2 cellular contexts compared by ENCODE assay signal in genomic region chr17:50344712-50345380, GRCh38.
TF ChIP-seq lines count a peak whose summit lies in the region.

No MANE protein-coding gene starts in this region.

TF ChIP-seq in GM12891, 5 proteins besides CTCF, POLR2A, EP300 and RAD21:
- TF ChIP-seq POU2F2 (IDR thresholded peaks at IDR 0.05; ENCODE audit: low read depth, low read length) (no peak), POLR2AphosphoS5 (IDR thresholded peaks at IDR 0.05; ENCODE audit: low read depth, low read length) (no peak), SPI1 (IDR thresholded peaks at IDR 0.05; ENCODE audit: low read depth, low read length) (no peak), TAF1 (IDR thresholded peaks at IDR 0.05; ENCODE audit: low read depth, low read length) (no peak), PAX5 (IDR thresholded peaks at IDR 0.05; ENCODE audit: insufficient read depth, low read length, severe bottlenecking) (no peak)

TF ChIP-seq in K562, 482 proteins besides CTCF, POLR2A, EP300 and RAD21:
- TF ChIP-seq MXI1 (IDR thresholded peaks at IDR 0.05; ENCODE audit: low read depth, low read length): no peak
- TF ChIP-seq SAP30 (IDR thresholded peaks at IDR 0.05; ENCODE audit: borderline replicate concordance, insufficient read depth, low read depth, low read length, poor library complexity, severe bottlenecking): no peak
- TF ChIP-seq, protein P1, sequence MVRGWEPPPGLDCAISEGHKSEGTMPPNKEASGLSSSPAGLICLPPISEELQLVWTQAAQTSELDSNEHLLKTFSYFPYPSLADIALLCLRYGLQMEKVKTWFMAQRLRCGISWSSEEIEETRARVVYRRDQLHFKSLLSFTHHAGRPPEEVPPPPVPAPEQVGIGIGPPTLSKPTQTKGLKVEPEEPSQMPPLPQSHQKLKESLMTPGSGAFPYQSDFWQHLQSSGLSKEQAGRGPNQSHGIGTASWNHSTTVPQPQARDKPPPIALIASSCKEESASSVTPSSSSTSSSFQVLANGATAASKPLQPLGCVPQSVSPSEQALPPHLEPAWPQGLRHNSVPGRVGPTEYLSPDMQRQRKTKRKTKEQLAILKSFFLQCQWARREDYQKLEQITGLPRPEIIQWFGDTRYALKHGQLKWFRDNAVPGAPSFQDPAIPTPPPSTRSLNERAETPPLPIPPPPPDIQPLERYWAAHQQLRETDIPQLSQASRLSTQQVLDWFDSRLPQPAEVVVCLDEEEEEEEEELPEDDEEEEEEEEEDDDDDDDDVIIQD (CRISPR knock-in tag; IDR thresholded peaks at IDR 0.05): no peak
- TF ChIP-seq KDM4B (IDR thresholded peaks at IDR 0.05; ENCODE audit: borderline replicate concordance in 2 of 2, low read depth in 1 of 2): no peak
- TF ChIP-seq CBFA2T2 (conservative IDR thresholded peaks at IDR 0.05): no peak
- TF ChIP-seq ZBTB1 (CRISPR knock-in tag; IDR thresholded peaks at IDR 0.05; ENCODE audit: borderline replicate concordance, low read depth): no peak
- TF ChIP-seq, protein P2, sequence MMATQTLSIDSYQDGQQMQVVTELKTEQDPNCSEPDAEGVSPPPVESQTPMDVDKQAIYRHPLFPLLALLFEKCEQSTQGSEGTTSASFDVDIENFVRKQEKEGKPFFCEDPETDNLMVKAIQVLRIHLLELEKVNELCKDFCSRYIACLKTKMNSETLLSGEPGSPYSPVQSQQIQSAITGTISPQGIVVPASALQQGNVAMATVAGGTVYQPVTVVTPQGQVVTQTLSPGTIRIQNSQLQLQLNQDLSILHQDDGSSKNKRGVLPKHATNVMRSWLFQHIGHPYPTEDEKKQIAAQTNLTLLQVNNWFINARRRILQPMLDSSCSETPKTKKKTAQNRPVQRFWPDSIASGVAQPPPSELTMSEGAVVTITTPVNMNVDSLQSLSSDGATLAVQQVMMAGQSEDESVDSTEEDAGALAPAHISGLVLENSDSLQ (IDR thresholded peaks at IDR 0.05): no peak
- TF ChIP-seq TSC22D4 (tag; IDR thresholded peaks at IDR 0.05): no peak
- TF ChIP-seq ARID2 (IDR thresholded peaks at IDR 0.05): no peak
- TF ChIP-seq, protein P3, sequence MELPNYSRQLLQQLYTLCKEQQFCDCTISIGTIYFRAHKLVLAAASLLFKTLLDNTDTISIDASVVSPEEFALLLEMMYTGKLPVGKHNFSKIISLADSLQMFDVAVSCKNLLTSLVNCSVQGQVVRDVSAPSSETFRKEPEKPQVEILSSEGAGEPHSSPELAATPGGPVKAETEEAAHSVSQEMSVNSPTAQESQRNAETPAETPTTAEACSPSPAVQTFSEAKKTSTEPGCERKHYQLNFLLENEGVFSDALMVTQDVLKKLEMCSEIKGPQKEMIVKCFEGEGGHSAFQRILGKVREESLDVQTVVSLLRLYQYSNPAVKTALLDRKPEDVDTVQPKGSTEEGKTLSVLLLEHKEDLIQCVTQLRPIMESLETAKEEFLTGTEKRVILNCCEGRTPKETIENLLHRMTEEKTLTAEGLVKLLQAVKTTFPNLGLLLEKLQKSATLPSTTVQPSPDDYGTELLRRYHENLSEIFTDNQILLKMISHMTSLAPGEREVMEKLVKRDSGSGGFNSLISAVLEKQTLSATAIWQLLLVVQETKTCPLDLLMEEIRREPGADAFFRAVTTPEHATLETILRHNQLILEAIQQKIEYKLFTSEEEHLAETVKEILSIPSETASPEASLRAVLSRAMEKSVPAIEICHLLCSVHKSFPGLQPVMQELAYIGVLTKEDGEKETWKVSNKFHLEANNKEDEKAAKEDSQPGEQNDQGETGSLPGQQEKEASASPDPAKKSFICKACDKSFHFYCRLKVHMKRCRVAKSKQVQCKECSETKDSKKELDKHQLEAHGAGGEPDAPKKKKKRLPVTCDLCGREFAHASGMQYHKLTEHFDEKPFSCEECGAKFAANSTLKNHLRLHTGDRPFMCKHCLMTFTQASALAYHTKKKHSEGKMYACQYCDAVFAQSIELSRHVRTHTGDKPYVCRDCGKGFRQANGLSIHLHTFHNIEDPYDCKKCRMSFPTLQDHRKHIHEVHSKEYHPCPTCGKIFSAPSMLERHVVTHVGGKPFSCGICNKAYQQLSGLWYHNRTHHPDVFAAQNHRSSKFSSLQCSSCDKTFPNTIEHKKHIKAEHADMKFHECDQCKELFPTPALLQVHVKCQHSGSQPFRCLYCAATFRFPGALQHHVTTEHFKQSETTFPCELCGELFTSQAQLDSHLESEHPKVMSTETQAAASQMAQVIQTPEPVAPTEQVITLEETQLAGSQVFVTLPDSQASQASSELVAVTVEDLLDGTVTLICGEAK (IDR thresholded peaks at IDR 0.05): no peak
- TF ChIP-seq, protein P3 (CRISPR knock-in tag; IDR thresholded peaks at IDR 0.05): no peak
- TF ChIP-seq, protein P4, sequence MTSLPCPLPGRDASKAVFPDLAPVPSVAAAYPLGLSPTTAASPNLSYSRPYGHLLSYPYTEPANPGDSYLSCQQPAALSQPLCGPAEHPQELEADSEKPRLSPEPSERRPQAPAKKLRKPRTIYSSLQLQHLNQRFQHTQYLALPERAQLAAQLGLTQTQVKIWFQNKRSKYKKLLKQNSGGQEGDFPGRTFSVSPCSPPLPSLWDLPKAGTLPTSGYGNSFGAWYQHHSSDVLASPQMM (CRISPR knock-in tag; IDR thresholded peaks at IDR 0.05): no peak
- no peak for TF ChIP-seq KLF10 (CRISPR knock-in tag; IDR thresholded peaks at IDR 0.05)
- no peak for TF ChIP-seq POLR2G (IDR thresholded peaks at IDR 0.05; ENCODE audit: low read depth, low read length)
- no peak for TF ChIP-seq GATAD2A (IDR thresholded peaks at IDR 0.05)
- no peak for TF ChIP-seq DEAF1 (CRISPR knock-in tag; IDR thresholded peaks at IDR 0.05)
TF ChIP-seq in K562: peak in this region for 0.
